29 cellular contexts compared by ENCODE assay signal in the genomic region with DNA sequence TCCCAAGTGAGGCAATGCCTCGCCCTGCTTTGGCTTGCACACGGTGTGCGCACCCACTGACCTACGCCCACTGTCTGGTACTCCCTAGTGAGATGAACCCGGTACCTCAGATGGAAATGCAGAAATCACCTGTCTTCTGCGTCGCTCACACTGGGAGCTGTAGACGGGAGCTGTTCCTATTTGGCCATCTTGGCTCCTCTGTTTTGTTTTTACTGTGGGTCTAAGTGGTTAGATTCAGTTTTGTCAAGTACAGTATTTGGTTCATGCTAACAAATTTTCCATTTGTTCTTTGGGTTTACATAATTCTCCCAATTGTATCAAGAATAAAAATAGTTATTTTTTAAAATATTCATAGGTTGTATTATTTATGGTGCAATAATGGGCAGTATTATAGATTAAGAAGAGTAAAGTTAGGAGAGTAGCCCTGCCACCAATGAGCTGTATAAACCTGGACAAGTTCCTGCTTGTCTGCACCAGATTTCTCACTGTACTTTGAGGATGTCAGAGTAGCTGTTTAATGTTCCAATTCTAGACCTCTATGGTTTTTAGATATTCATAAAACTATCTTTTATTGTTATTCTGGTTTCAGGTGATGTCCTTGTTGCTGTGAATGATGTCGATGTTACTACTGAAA. TPM values are rescaled to one million over a fixed set of nuclear protein-coding genes. Genes with fewer than 3 reads are reported as not detected.
A peak's percentile ranks its signal among the peaks of the same experiment; 100 is the strongest.
DNase-seq lines count a peak whose midpoint lies in the region; ATAC-seq, FAIRE-seq and TF ChIP-seq lines count a peak whose summit lies in the region.
"Had no signal": no experiment of that assay in that cellular context is flagged by ENCODE, and none has a peak within 500 bp of the region (broad histone marks: within the 10 kb centered on the region; RNA-seq: fewer than 3 reads in every experiment).

No MANE protein-coding gene starts in this region.

- in situ Hi-C loops in K562 (cut with MboI): no loop called here

- no peaks in the 10 kb centered on the region for H3K9me1 ChIP-seq in K562 (ENCODE audit: control insufficient read depth, insufficient read depth, low read length)

- H2BK12ac ChIP-seq in H9 (ENCODE audit: insufficient read length, low read depth, low read length): no peak overlapping the region

- no peak overlapping the region for H3K27ac ChIP-seq in H9 (ENCODE audit: insufficient read length, low read depth, low read length)
- H3K27ac ChIP-seq in K562 (ENCODE audit: extremely low read depth, low read depth, low read length): peak overlapping the region; percentile 55; the same call in 2 of the 3 replicates
- no peak overlapping the region for H3K27ac ChIP-seq in mesodermal cell (ENCODE audit: low read depth, low read length, severe bottlenecking)
- H3K27ac ChIP-seq: C4-2B, coronary artery, PC-9, tibial nerve, WERI-Rb-1 had no signal

- no peak overlapping the region for H4K5ac ChIP-seq in H9 (ENCODE audit: insufficient read length, low read depth, low read length)

- no CpG with 5 or more reads among the region's 9 CpGs for WGBS in H9 (ENCODE audit: extremely low coverage, insufficient read length, low lambda C conversion rate)
- 20% methylated on average over 5 of the region's 9 CpGs for WGBS in K562 (ENCODE audit: insufficient coverage, low coverage, missing lambda C conversion rate)
- 45 to 75% methylated on average over 4 to 6 of the region's 9 CpGs for WGBS in mesodermal cell (ENCODE audit: insufficient coverage in 2 of 2), 2 experiments

- H4K8ac ChIP-seq in H9 (replicated peaks; ENCODE audit: insufficient read length, low read depth, low read length): no peak overlapping the region

- BruUV-seq in K562 (replicated peaks; lab: Mats Ljungman, UMichigan): TSS peak; percentile 52

- no peak for FAIRE-seq in K562 (lab: Jason Lieb, UNC)

- intact Hi-C loops in K562 (cut with micrococcal nuclease): no loop called here
- intact Hi-C loops in activated CD8-positive, alpha-beta T cell treated with anti-CD3 and anti-CD28 coated beads for 36 hours (cut with micrococcal nuclease): no loop called here

- no peak overlapping the region for H4K91ac ChIP-seq in H9 (ENCODE audit: insufficient read length, low read depth, low read length)

- H3K14ac ChIP-seq in H9 (ENCODE audit: insufficient read depth, low read length): no peak overlapping the region

- no peaks in the 10 kb centered on the region for H3K27me3 Mint-ChIP-seq in H9 (ENCODE audit: low read depth)
- no peaks in the 10 kb centered on the region for H3K27me3 Mint-ChIP-seq in activated CD8-positive, alpha-beta T cell treated with anti-CD3 and anti-CD28 coated beads for 36 hours
- H3K27me3 Mint-ChIP-seq: activated naive CD8-positive, alpha-beta T cell; naive thymus-derived CD4-positive, alpha-beta T cell had no signal

- peak overlapping the region; percentile 45; the same call in 1 of the 2 replicates for H3K9ac ChIP-seq in ES-I3 (ENCODE audit: low read depth, low read length)
- peak overlapping the region; percentile 50 for H3K9ac ChIP-seq in H9 (ENCODE audit: extremely low read depth, insufficient read length, low read length)
- peak overlapping the region in 1 of 2 experiments; percentile 49; a peak in 2 of 4 replicates for H3K9ac ChIP-seq in K562 (ENCODE audit: insufficient read depth in 1 of 2, low read depth in 2 of 2, low read length in 2 of 2)

- no peak overlapping the region for H3K4ac ChIP-seq in H9 (ENCODE audit: low read depth, low read length)

- H3K4me1 Mint-ChIP-seq in H9: peaks cover 15% of the 10 kb centered on the region in 2 experiments
- no peaks in the 10 kb centered on the region for H3K4me1 Mint-ChIP-seq in activated CD8-positive, alpha-beta T cell treated with anti-CD3 and anti-CD28 coated beads for 36 hours (ENCODE audit: low read depth)
- H3K4me1 Mint-ChIP-seq: naive thymus-derived CD4-positive, alpha-beta T cell; stimulated activated effector memory CD8-positive, alpha-beta T cell treated with anti-CD3 and anti-CD28 coated beads, Interleukin-12 subunit alpha, Interleukin-12 subunit beta, amount 100 ng/mL, for 72 hours had no signal

- CTCF ChIA-PET in K562 (lab: Yijun Ruan, JAX; ENCODE audit: low intra/inter-chr PET ratio): interaction anchor here (0.6 kb wide), 1 partner anchor 14 kb away, joined by 3 read pairs; no protein-coding TSS in a partner anchor
- CTCF ChIA-PET in activated CD8-positive, alpha-beta T cell treated with anti-CD3 and anti-CD28 coated beads for 36 hours (lab: Charles Lee): no interaction called here

- H3K4me1 ChIP-seq in ES-I3 (ENCODE audit: insufficient read depth, low read length) (no peaks in the 10 kb centered on the region), H9 (ENCODE audit: insufficient read depth, low read length) (no peaks in the 10 kb centered on the region), K562 (replicated peaks in 1 of 2; ENCODE audit: control insufficient read depth in 2 of 2, insufficient read depth in 2 of 2, low read length in 2 of 2) (peaks cover 0 to 7% of the 10 kb centered on the region in 2 experiments; a peak in 2 of 5 replicates), mesodermal cell (ENCODE audit: control insufficient read depth, insufficient read depth, low read length, poor library complexity, severe bottlenecking) (no peaks in the 10 kb centered on the region)
- H3K4me1 ChIP-seq: tibial nerve had no signal

- no peaks in the 10 kb centered on the region for H3K79me2 ChIP-seq in H9 (ENCODE audit: insufficient read depth, low read length)
- H3K79me2 ChIP-seq in K562 (ENCODE audit: control insufficient read depth, insufficient read depth, low read length): no peaks in the 10 kb centered on the region

- no peaks in the 10 kb centered on the region for H3K23me2 ChIP-seq in H9 (ENCODE audit: insufficient read length, low read depth, low read length, poor library complexity, severe bottlenecking)

- H3K9me3 ChIP-seq in ES-I3 (ENCODE audit: control insufficient read depth, insufficient read depth, low read length): no peaks in the 10 kb centered on the region
- H3K9me3 ChIP-seq in H9 (ENCODE audit: control insufficient read depth, low read depth, low read length): no peaks in the 10 kb centered on the region
- H3K9me3 ChIP-seq in K562 (replicated peaks; ENCODE audit: control insufficient read depth, insufficient read depth, low read depth, low read length): no peaks in the 10 kb centered on the region
- H3K9me3 ChIP-seq in mesodermal cell (ENCODE audit: control insufficient read depth, low read length): no peaks in the 10 kb centered on the region
- H3K9me3 ChIP-seq: tibial nerve had no signal

- DNase-seq in H9 (no peak), K562 (ENCODE audit: extremely low read depth in 1 of 4, low spot score in 3 of 4) (no peak), SHP77 treated with DMSO at 0.1 percent for 48 hours (lab: John Stamatoyannopoulos, UW) (no peak)
- DNase-seq in activated CD8-positive, alpha-beta T cell treated with anti-CD3 and anti-CD28 coated beads for 36 hours: no peak
- DNase-seq: activated CD4-positive, alpha-beta T cell treated with anti-CD3 and anti-CD28 coated beads for 48 hours; activated effector memory CD4-positive, alpha-beta T cell treated with Interleukin-2 at 50 U/mL for 16 hours; aorta; caudate nucleus; COR-L47; DMS53; effector memory CD4-positive, alpha-beta T cell; naive thymus-derived CD4-positive, alpha-beta T cell; NCI-H1048; NCI-H524; nucleus accumbens; PC-9; Right ventricle myocardium superior; stimulated activated CD4-positive, alpha-beta T cell treated with anti-CD3 and anti-CD28 coated beads, Interleukin-15, amount 100 ng/mL, for 24 hours; WERI-Rb-1 had no signal

- TF ChIP-seq RAD21 in K562 (CRISPR knock-in tag; conservative IDR thresholded peaks at IDR 0.05 in 1 of 2, IDR thresholded peaks at IDR 0.05 in 1 of 2): no peak

- no peak overlapping the region for H2AK5ac ChIP-seq in H9 (ENCODE audit: insufficient read length, low read length)

- no peak overlapping the region for H2BK20ac ChIP-seq in H9 (ENCODE audit: low read depth, low read length, poor library complexity, severe bottlenecking)

- H3K36me3 ChIP-seq in ES-I3 (ENCODE audit: insufficient read depth, low read length) (no peaks in the 10 kb centered on the region), K562 (ENCODE audit: control insufficient read depth, insufficient read depth, low read length) (no peaks in the 10 kb centered on the region), mesodermal cell (ENCODE audit: control insufficient read depth, insufficient read depth, low read length) (peaks cover 14% of the 10 kb centered on the region)
- H3K36me3 ChIP-seq: WERI-Rb-1 had no signal

- peak; percentile 67 for ATAC-seq in K562
- no peak for ATAC-seq in HG03280 (IDR thresholded peaks at IDR 0.05; ENCODE audit: unreplicated experiment)
- ATAC-seq in activated CD8-positive, alpha-beta T cell treated with anti-CD3 and anti-CD28 coated beads for 36 hours: no peak
- ATAC-seq: HCT116; naive thymus-derived CD4-positive, alpha-beta T cell; stimulated activated effector memory CD8-positive, alpha-beta T cell treated with anti-CD3 and anti-CD28 coated beads, Interleukin-12 subunit alpha, Interleukin-12 subunit beta, amount 100 ng/mL, for 72 hours had no signal

- no peak overlapping the region for H2BK15ac ChIP-seq in H9 (ENCODE audit: low read depth, low read length)

- no peak overlapping the region for H3T11ph ChIP-seq in H9 (ENCODE audit: low read length)

- H3K4me3 ChIP-seq in K562 (peak overlapping the region; percentile 25), mesodermal cell (ENCODE audit: extremely low read depth, insufficient read depth, low read length, poor library complexity, severe bottlenecking) (peak overlapping the region; percentile 5)
- H3K4me3 ChIP-seq: coronary artery, PC-9, tibial nerve had no signal

- H3K27me3 ChIP-seq in H9 (ENCODE audit: insufficient read depth, low read length): no peaks in the 10 kb centered on the region
- H3K27me3 ChIP-seq in K562 (ENCODE audit: control insufficient read depth in 2 of 2, insufficient read depth in 2 of 2, low read length in 2 of 2): no peaks in the 10 kb centered on the region
- H3K27me3 ChIP-seq: tibial nerve had no signal

- no peak overlapping the region for H2AFZ ChIP-seq in H9 (ENCODE audit: low read length)
- peak overlapping the region; percentile 22; the same call in 1 of the 2 replicates for H2AFZ ChIP-seq in K562 (ENCODE audit: low read depth, low read length)
- H2AFZ ChIP-seq: PC-9 had no signal

- no peak overlapping the region for H2BK5ac ChIP-seq in H9 (ENCODE audit: insufficient read length, low read length)

- peak overlapping the region; percentile 93 to 99 (median 94) for H3K27ac Mint-ChIP-seq in H9
- H3K27ac Mint-ChIP-seq in activated CD8-positive, alpha-beta T cell treated with anti-CD3 and anti-CD28 coated beads for 36 hours: no peak overlapping the region
- H3K27ac Mint-ChIP-seq: activated naive CD8-positive, alpha-beta T cell; naive thymus-derived CD4-positive, alpha-beta T cell; stimulated activated effector memory CD8-positive, alpha-beta T cell treated with anti-CD3 and anti-CD28 coated beads, Interleukin-12 subunit alpha, Interleukin-12 subunit beta, amount 100 ng/mL, for 72 hours; T-helper 2 cell treated with Interferon-gamma antibody and Interleukin-4, amounts not matched to agents 5 μg/mL and 100 μg/mL, for 36 hours had no signal

- H3K23ac ChIP-seq in H9 (ENCODE audit: insufficient read length, low read depth, low read length): no peak overlapping the region

- H3K18ac ChIP-seq in H9 (ENCODE audit: insufficient read length, low read depth, low read length): no peak overlapping the region

- H4K20me1 ChIP-seq in H9 (ENCODE audit: control insufficient read depth, insufficient read depth, insufficient read length): no peaks in the 10 kb centered on the region
- no peaks in the 10 kb centered on the region for H4K20me1 ChIP-seq in K562 (replicated peaks; ENCODE audit: control insufficient read depth, insufficient read depth, low read length)

- TF ChIP-seq POLR2A in K562 (conservative IDR thresholded peaks at IDR 0.05): 0 out of 2 replicates have a peak, but pooled peaks have one; percentile 43

- peaks cover 0 to 4% of the 10 kb centered on the region in 2 experiments; a peak in 4 of 5 replicates for H3K9me3 Mint-ChIP-seq in H9
- H3K9me3 Mint-ChIP-seq in activated CD8-positive, alpha-beta T cell treated with anti-CD3 and anti-CD28 coated beads for 36 hours: no peaks in the 10 kb centered on the region
- H3K9me3 Mint-ChIP-seq: stimulated activated effector memory CD8-positive, alpha-beta T cell treated with anti-CD3 and anti-CD28 coated beads, Interleukin-12 subunit alpha, Interleukin-12 subunit beta, amount 100 ng/mL, for 72 hours; T-helper 2 cell treated with Interferon-gamma antibody and Interleukin-4, amounts not matched to agents 5 μg/mL and 100 μg/mL, for 36 hours had no signal

- H2BK120ac ChIP-seq in H9 (ENCODE audit: low read depth, low read length, poor library complexity, severe bottlenecking): no peak overlapping the region

- POLR2A ChIA-PET in K562 (lab: Yijun Ruan, JAX): interaction anchor here (0.8 to 1.2 kb wide), 3 partner anchors 10 to 323 kb away, joined by 3 to 4 read pairs (median 3); no protein-coding TSS in a partner anchor
- POLR2A ChIA-PET in activated CD8-positive, alpha-beta T cell treated with anti-CD3 and anti-CD28 coated beads for 36 hours (lab: Charles Lee): no interaction called here

- H3K36me3 Mint-ChIP-seq in H9 (ENCODE audit: insufficient read depth in 1 of 3, low read depth in 3 of 3): peaks cover 4 to 12% (median 8%) of the 10 kb centered on the region in 3 experiments; a peak in 6 of 7 replicates
- no peaks in the 10 kb centered on the region for H3K36me3 Mint-ChIP-seq in activated CD8-positive, alpha-beta T cell treated with anti-CD3 and anti-CD28 coated beads for 36 hours (ENCODE audit: low read depth)
- H3K36me3 Mint-ChIP-seq: activated naive CD8-positive, alpha-beta T cell; naive thymus-derived CD4-positive, alpha-beta T cell; stimulated activated effector memory CD8-positive, alpha-beta T cell treated with anti-CD3 and anti-CD28 coated beads, Interleukin-12 subunit alpha, Interleukin-12 subunit beta, amount 100 ng/mL, for 72 hours had no signal

- peak overlapping the region; percentile 75 to 86 for H3K4me3 Mint-ChIP-seq in H9
- no peak overlapping the region for H3K4me3 Mint-ChIP-seq in activated CD8-positive, alpha-beta T cell treated with anti-CD3 and anti-CD28 coated beads for 36 hours
- H3K4me3 Mint-ChIP-seq: activated naive CD8-positive, alpha-beta T cell; stimulated activated effector memory CD8-positive, alpha-beta T cell treated with anti-CD3 and anti-CD28 coated beads, Interleukin-12 subunit alpha, Interleukin-12 subunit beta, amount 100 ng/mL, for 72 hours; T-helper 2 cell treated with Interferon-gamma antibody and Interleukin-4, amounts not matched to agents 5 μg/mL and 100 μg/mL, for 36 hours had no signal

- no peak for TF ChIP-seq EP300 in K562 (IDR thresholded peaks at IDR 0.05; ENCODE audit: low read length)

- H3K79me1 ChIP-seq in H9 (ENCODE audit: insufficient read depth, low read depth, low read length, poor library complexity, severe bottlenecking): no peaks in the 10 kb centered on the region

- H3K56ac ChIP-seq in H9 (ENCODE audit: insufficient read length, low read depth, low read length): no peak overlapping the region

- TF ChIP-seq CTCF in H9 (conservative IDR thresholded peaks at IDR 0.05) (no peak), K562 (IDR thresholded peaks at IDR 0.05 in 2 of 3, conservative IDR thresholded peaks at IDR 0.05 in 1 of 3; ENCODE audit: insufficient read depth in 2 of 3, low read depth in 1 of 3, low read length in 3 of 3) (no peak)
- TF ChIP-seq CTCF in activated CD8-positive, alpha-beta T cell treated with anti-CD3 and anti-CD28 coated beads for 36 hours (IDR thresholded peaks at IDR 0.05): no peak

- H3K4me2 ChIP-seq in H9 (ENCODE audit: insufficient read depth, insufficient read length, low read length): peak overlapping the region; percentile 57
- peak overlapping the region; percentile 25; the same call in 1 of the 2 replicates for H3K4me2 ChIP-seq in K562 (ENCODE audit: insufficient read depth, low read length)
- H3K4me2 ChIP-seq: PC-9 had no signal

RNA-seq across cellular contexts. Expression of a gene that starts 23.4 kb away (rescaled TPM):
- total RNA-seq in H9 (2021): 10.7 and 11.4 TPM in 2 replicates
- total RNA-seq in K562 (2011; cell fraction: chromatin; rRNA removed; ENCODE audit: low replicate concordance): 6.0 and 18.8 TPM in 2 replicates
- total RNA-seq in K562 (2011; cell fraction: nucleolus; rRNA removed): 2.2 and 3.6 TPM in 2 replicates
- 7.0 and 12.6 TPM in 2 replicates for total RNA-seq in K562 (2011; cell fraction: nucleoplasm; rRNA removed)
- 1.8 and 2.2 TPM in 2 replicates for total RNA-seq in K562 (2014; rRNA removed)
- 5.9 and 7.1 TPM in 2 replicates for total RNA-seq in K562 (2014; rRNA removed; fragmentation: Illumina TruSeq; extraction: Trizol)
- 3.1 and 3.8 TPM in 2 replicates for total RNA-seq in K562 (2015; rRNA removed; fragmentation: Illumina TruSeq; extraction: Trizol)
- total RNA-seq in K562 (2021): 3.9 and 4.2 TPM in 2 replicates
- polyA plus RNA-seq in K562 (2011; rRNA removed): 3.2 and 8.9 TPM in 2 replicates
- polyA plus RNA-seq in K562 (2011; cell fraction: cytosol; rRNA removed): 1.1 and 1.7 TPM in 2 replicates
- 10.0 and 15.0 TPM in 2 replicates for polyA plus RNA-seq in K562 (2011; cell fraction: nucleus; rRNA removed)
- polyA plus RNA-seq in K562 (2012): 1.8 and 3.0 TPM in 2 replicates
- polyA plus RNA-seq in K562 (2014; fragmentation: Illumina TruSeq; extraction: Trizol): 2.6 and 3.0 TPM in 2 replicates
- 1 to 10 TPM; 1.5 to 4.1 TPM for polyA plus RNA-seq in K562 (2014; fragmentation: Nextera tagmentation; extraction: Ambion mirVana)
- polyA plus RNA-seq in K562 (2014; rRNA removed): 2.7 and 4.0 TPM in 2 replicates
- polyA minus RNA-seq in K562 (2011; rRNA and poly(A)+ RNA removed): 7.3 and 14.2 TPM in 2 replicates
- polyA minus RNA-seq in K562 (2011; cell fraction: cytosol; rRNA and poly(A)+ RNA removed): 1.2 and 3.4 TPM in 2 replicates
- 6.3 and 9.0 TPM in 2 replicates for polyA minus RNA-seq in K562 (2011; cell fraction: nucleus; rRNA and poly(A)+ RNA removed)
- 8.4 TPM for polyA plus RNA-seq in mesodermal cell (2013, experiment 1 of 2)
- 7.8 TPM for polyA plus RNA-seq in mesodermal cell (2013, experiment 2 of 2)
- total RNA-seq in activated CD8-positive, alpha-beta T cell treated with anti-CD3 and anti-CD28 coated beads for 36 hours: under 1 TPM; 0.16 to 0.29 TPM
